In the genomic region with DNA sequence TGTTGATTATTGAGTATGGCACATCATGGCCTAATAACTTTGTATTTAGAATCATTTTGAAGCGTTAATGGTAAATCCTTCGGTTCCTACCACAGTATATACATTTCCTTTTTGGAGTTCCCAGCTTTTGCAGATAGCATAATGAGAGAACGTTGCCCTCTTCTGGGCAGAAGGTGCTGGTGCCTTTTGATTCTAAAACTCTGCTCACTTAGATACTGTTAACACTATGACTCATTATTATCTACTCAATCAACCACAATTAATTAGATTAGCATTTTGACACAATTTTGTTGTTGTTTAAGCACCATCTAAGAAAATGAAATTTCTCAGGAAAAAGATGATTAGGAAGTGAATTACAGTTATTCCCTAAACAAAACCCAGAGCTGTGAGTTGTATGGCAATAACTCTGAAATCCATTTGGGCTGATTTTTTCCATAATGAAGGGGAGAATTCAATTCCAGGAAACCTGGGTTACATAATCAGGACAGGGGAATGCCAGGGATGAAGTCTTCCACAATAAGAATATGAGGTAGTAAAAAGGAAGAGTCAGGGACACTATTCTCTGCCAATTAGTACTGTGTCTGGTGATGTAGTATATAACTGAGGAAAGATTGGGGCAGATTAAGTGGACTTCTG, we compare ENCODE assay signal across 8 cellular contexts. TPM values are rescaled to one million over a fixed set of nuclear protein-coding genes. Genes with fewer than 3 reads are reported as not detected.
DNase-seq lines count a peak whose midpoint lies in the region; ATAC-seq and TF ChIP-seq lines count a peak whose summit lies in the region.

No MANE protein-coding gene starts in this region.

- no peak overlapping the region for H3K9ac ChIP-seq in HCT116 (ENCODE audit: low read length)

- CTCF ChIA-PET in HCT116 (lab: Charles Lee): interaction anchor here (0.7 to 3.8 kb wide), 20 partner anchors 9 to 1087 kb away, joined by 3 to 29 read pairs (median 5); a partner anchor contains a TSS

- TF ChIP-seq RAD21 in HCT116 (IDR thresholded peaks at IDR 0.05; ENCODE audit: low read depth): peak; percentile 85

- 1 to 2% methylated on average over 3 of the region's 3 CpGs for WGBS in lung, 2 donors

- H3K36me3 ChIP-seq in HCT116 (ENCODE audit: control insufficient read depth in 1 of 2, insufficient read depth in 2 of 2, low read length in 2 of 2) (no peaks in the 10 kb centered on the region), lung (ENCODE audit: control insufficient read depth in 2 of 2, insufficient read depth in 2 of 2, low read length in 2 of 2) (no peaks in the 10 kb centered on the region), uterus (no peaks in the 10 kb centered on the region)

- H3K27me3 ChIP-seq in HCT116 (ENCODE audit: insufficient read depth, low read length): no peaks in the 10 kb centered on the region
- no peaks in the 10 kb centered on the region for H3K27me3 ChIP-seq in lung (ENCODE audit: control insufficient read depth, insufficient read depth)
- no peaks in the 10 kb centered on the region for H3K27me3 ChIP-seq in uterus

- H3K4me3 ChIP-seq in HCT116 (replicated peaks in 1 of 2; ENCODE audit: low read depth in 1 of 2, low read length in 2 of 2) (no peak overlapping the region), lung (no peak overlapping the region), uterus (no peak overlapping the region)

- H4K20me1 ChIP-seq in HCT116 (ENCODE audit: insufficient read depth): no peaks in the 10 kb centered on the region

- H2AFZ ChIP-seq in HCT116 (ENCODE audit: low read depth, low read length, poor library complexity, severe bottlenecking): peak overlapping the region; percentile 79

- RAD21 ChIA-PET in HCT116 (lab: Charles Lee; ENCODE audit: low non-redundant PET in 1 of 2, low total read pairs in 2 of 2, uncharacterized antibody in 2 of 2, unreplicated experiment in 2 of 2): interaction anchor here in 1 of 2 experiments (0.8 to 1.1 kb wide), 2 partner anchors 136 to 266 kb away, joined by 4 to 6 read pairs; a partner anchor contains a TSS

- H3K27ac ChIP-seq in HCT116 (ENCODE audit: low read depth, low read length): no peak overlapping the region
- no peak overlapping the region for H3K27ac ChIP-seq in lung (ENCODE audit: low read depth in 1 of 2, low read length in 1 of 2)
- H3K27ac ChIP-seq in uterus: no peak overlapping the region

- no peaks in the 10 kb centered on the region for H3K9me2 ChIP-seq in HCT116 (ENCODE audit: insufficient read depth)

- BruUV-seq in HCT116 (replicated peaks; lab: Mats Ljungman, UMichigan): no TSS peak

- H3K9me3 ChIP-seq in HCT116 (ENCODE audit: control insufficient read depth in 1 of 2, insufficient read depth in 1 of 2, low read depth in 1 of 2, low read length in 2 of 2): no peaks in the 10 kb centered on the region
- H3K9me3 ChIP-seq in lung (ENCODE audit: control insufficient read depth in 2 of 2, insufficient read depth in 1 of 2, low read length in 1 of 2): no peaks in the 10 kb centered on the region
- no peaks in the 10 kb centered on the region for H3K9me3 ChIP-seq in uterus

- POLR2A ChIA-PET in HCT116 (lab: Charles Lee): interaction anchor here (0.5 to 2.2 kb wide), 3 partner anchors 10 to 711 kb away, joined by 4 to 11 read pairs (median 9); a partner anchor contains a TSS

- intact Hi-C loops in HCT116 (cut with micrococcal nuclease) (loop anchor here (1.0 to 10.0 kb wide), 7 partner anchors 152 to 1087 kb away; a partner anchor contains a TSS), uterus (cut with DNase I; ENCODE audit: low total_unique reads) (no loop called here)

- peak overlapping the region; percentile 29; the same call in 1 of the 2 replicates for H3K4me2 ChIP-seq in HCT116 (ENCODE audit: low read length)

- TF ChIP-seq POLR2A in HCT116 (IDR thresholded peaks at IDR 0.05; ENCODE audit: borderline replicate concordance, extremely low read depth, insufficient read depth, insufficient read length) (no peak), uterus (IDR thresholded peaks at IDR 0.05) (no peak)

- H3K4me1 ChIP-seq in HCT116 (ENCODE audit: control insufficient read depth in 1 of 2, insufficient read depth in 2 of 2, low read length in 2 of 2) (peaks cover 7 to 14% of the 10 kb centered on the region in 2 experiments), lung (ENCODE audit: control insufficient read depth in 2 of 2, insufficient read depth in 2 of 2, low read length in 2 of 2) (no peaks in the 10 kb centered on the region), uterus (no peaks in the 10 kb centered on the region)

- peak; percentile 65 to 88 (median 79); a peak in 5 of 6 replicates for TF ChIP-seq CTCF in HCT116 (IDR thresholded peaks at IDR 0.05 in 2 of 3, conservative IDR thresholded peaks at IDR 0.05 in 1 of 3; ENCODE audit: borderline replicate concordance in 1 of 3, insufficient read depth in 1 of 3, low read depth in 2 of 3, low read length in 2 of 3)
- peak; percentile 54 for TF ChIP-seq CTCF in lung (IDR thresholded peaks at IDR 0.05; ENCODE audit: control extremely low read depth, extremely low read depth)
- peak; percentile 59 to 76 (median 60) for TF ChIP-seq CTCF in uterus (IDR thresholded peaks at IDR 0.05)

- peak; percentile 52 for DNase-seq in stimulated activated CD4-positive, alpha-beta T cell treated with anti-CD3 and anti-CD28 coated beads, Interleukin-15, amount 100 ng/mL, for 24 hours
- no peak for DNase-seq in stimulated activated CD4-positive, alpha-beta T cell treated with anti-CD3 and anti-CD28 coated beads, Interleukin-12 subunit alpha, Interleukin-12 subunit beta, amount 100 ng/mL, for 4 hours
- DNase-seq in HCT116 (ENCODE audit: low read depth, low spot score) (peak; percentile 52), NAMALWA (ENCODE audit: low spot score) (peak; percentile 81), SKM-1 (lab: John Stamatoyannopoulos, UW; ENCODE audit: unreplicated experiment) (peak; percentile 80), dermis blood vessel endothelial cell (peak; percentile 81), lung (ENCODE audit: low spot score) (no peak), uterus (no peak)

- H3K79me2 ChIP-seq in HCT116 (ENCODE audit: insufficient read depth, low read length): no peaks in the 10 kb centered on the region

- ATAC-seq in HCT116 (peak; percentile 47), lung (ENCODE audit: insufficient read depth, low FRiP score) (no peak)

TF ChIP-seq in HCT116, 20 proteins besides CTCF, POLR2A, EP300 and RAD21 (continues in another document):
- TF ChIP-seq EZH2 (IDR thresholded peaks at IDR 0.05) (no peak), TCF7L2 (IDR thresholded peaks at IDR 0.05; ENCODE audit: borderline replicate concordance, extremely low read depth, insufficient read depth, insufficient read length) (no peak), CEBPB (IDR thresholded peaks at IDR 0.05; ENCODE audit: low read depth) (no peak), POLR2AphosphoS5 (IDR thresholded peaks at IDR 0.05; ENCODE audit: low read depth, low read length) (no peak), SP1 (IDR thresholded peaks at IDR 0.05; ENCODE audit: low read depth) (no peak), ELF1 (IDR thresholded peaks at IDR 0.05; ENCODE audit: borderline replicate concordance, low read depth) (no peak)
- TF ChIP-seq, protein P1, sequence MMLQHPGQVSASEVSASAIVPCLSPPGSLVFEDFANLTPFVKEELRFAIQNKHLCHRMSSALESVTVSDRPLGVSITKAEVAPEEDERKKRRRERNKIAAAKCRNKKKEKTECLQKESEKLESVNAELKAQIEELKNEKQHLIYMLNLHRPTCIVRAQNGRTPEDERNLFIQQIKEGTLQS (IDR thresholded peaks at IDR 0.05): no peak
- TF ChIP-seq, protein P2, sequence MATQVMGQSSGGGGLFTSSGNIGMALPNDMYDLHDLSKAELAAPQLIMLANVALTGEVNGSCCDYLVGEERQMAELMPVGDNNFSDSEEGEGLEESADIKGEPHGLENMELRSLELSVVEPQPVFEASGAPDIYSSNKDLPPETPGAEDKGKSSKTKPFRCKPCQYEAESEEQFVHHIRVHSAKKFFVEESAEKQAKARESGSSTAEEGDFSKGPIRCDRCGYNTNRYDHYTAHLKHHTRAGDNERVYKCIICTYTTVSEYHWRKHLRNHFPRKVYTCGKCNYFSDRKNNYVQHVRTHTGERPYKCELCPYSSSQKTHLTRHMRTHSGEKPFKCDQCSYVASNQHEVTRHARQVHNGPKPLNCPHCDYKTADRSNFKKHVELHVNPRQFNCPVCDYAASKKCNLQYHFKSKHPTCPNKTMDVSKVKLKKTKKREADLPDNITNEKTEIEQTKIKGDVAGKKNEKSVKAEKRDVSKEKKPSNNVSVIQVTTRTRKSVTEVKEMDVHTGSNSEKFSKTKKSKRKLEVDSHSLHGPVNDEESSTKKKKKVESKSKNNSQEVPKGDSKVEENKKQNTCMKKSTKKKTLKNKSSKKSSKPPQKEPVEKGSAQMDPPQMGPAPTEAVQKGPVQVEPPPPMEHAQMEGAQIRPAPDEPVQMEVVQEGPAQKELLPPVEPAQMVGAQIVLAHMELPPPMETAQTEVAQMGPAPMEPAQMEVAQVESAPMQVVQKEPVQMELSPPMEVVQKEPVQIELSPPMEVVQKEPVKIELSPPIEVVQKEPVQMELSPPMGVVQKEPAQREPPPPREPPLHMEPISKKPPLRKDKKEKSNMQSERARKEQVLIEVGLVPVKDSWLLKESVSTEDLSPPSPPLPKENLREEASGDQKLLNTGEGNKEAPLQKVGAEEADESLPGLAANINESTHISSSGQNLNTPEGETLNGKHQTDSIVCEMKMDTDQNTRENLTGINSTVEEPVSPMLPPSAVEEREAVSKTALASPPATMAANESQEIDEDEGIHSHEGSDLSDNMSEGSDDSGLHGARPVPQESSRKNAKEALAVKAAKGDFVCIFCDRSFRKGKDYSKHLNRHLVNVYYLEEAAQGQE (IDR thresholded peaks at IDR 0.05; ENCODE audit: low read depth): no peak
- TF ChIP-seq, protein P3, sequence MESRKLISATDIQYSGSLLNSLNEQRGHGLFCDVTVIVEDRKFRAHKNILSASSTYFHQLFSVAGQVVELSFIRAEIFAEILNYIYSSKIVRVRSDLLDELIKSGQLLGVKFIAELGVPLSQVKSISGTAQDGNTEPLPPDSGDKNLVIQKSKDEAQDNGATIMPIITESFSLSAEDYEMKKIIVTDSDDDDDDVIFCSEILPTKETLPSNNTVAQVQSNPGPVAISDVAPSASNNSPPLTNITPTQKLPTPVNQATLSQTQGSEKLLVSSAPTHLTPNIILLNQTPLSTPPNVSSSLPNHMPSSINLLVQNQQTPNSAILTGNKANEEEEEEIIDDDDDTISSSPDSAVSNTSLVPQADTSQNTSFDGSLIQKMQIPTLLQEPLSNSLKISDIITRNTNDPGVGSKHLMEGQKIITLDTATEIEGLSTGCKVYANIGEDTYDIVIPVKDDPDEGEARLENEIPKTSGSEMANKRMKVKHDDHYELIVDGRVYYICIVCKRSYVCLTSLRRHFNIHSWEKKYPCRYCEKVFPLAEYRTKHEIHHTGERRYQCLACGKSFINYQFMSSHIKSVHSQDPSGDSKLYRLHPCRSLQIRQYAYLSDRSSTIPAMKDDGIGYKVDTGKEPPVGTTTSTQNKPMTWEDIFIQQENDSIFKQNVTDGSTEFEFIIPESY (IDR thresholded peaks at IDR 0.05; ENCODE audit: extremely low read depth, insufficient replicate concordance, low read length): no peak

RNA-seq across cellular contexts. Expression of a gene that starts 11.5 kb away (rescaled TPM):
- 104 TPM for total RNA-seq in HCT116 (2021; ENCODE audit: unreplicated experiment)
- polyA plus RNA-seq in HCT116 (2012): 52.6 and 69.5 TPM in 2 replicates
- total RNA-seq in dermis blood vessel endothelial cell: 53.8 and 151 TPM in 2 replicates
- 10 to 100 TPM; 66.9 to 93.5 TPM for total RNA-seq in lung
- polyA plus RNA-seq in lung: 100 to 1,000 TPM in 1 of 2 donors, 10 to 100 TPM in 1; 19.3 to 101 TPM
- total RNA-seq in uterus: 100 to 1,000 TPM in 1 of 4 donors, 10 to 100 TPM in 3; 50.2 to 127 (median 64.3) TPM

Comparison
In these comparisons a context has a peak if more than half of its experiments do, and no peak if none do; other contexts are left out.
1. DNase-seq: peak in stimulated activated CD4-positive, alpha-beta T cell treated with anti-CD3 and anti-CD28 coated beads, Interleukin-15, amount 100 ng/mL, for 24 hours (single experiment), HCT116 (single experiment), NAMALWA (single experiment), SKM-1 (single experiment) and dermis blood vessel endothelial cell (single experiment); none in stimulated activated CD4-positive, alpha-beta T cell treated with anti-CD3 and anti-CD28 coated beads, Interleukin-12 subunit alpha, Interleukin-12 subunit beta, amount 100 ng/mL, for 4 hours (single experiment), lung (single experiment) and uterus (0 of 2).
2. Peak in every context shown above with its lines, with median percentiles within 50 percentile points of each other: CTCF ChIP-seq.